33 cellular contexts compared by ENCODE assay signal in the genomic region with DNA sequence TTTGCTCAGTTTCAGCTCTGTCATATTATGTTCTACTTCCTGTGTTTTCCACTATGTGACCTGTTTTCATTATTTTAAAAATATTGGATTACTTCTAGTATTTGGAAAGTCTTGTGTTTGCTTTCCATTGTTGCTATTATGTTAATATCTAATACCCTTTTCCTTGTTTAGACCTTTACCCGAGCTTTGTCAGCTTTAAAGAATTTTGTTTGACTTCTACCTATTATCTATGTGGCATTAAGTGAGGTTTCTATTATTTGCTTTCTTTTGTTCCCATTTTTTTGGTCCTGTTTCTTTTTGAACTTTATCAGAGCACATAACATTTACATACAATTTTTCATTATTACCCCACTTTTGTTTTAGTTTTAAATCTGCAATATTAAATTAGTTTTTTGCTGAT.
"Had no signal": no experiment of that assay in that cellular context is flagged by ENCODE, and none has a peak within 500 bp of the region (broad histone marks: within the 10 kb centered on the region; RNA-seq: fewer than 3 reads in every experiment).

No MANE protein-coding gene starts in this region.

- H3K4me1 Mint-ChIP-seq: naive B cell; naive thymus-derived CD8-positive, alpha-beta T cell; nephron progenitor cell; neural crest cell; stimulated activated memory B cell treated with anti-CD40 and anti-IgM and Interleukin-4, amounts not matched to agents 10 μg/mL and 1 μg/mL and 100 μg/mL, for 72 hours; stimulated activated naive CD8-positive, alpha-beta T cell treated with anti-CD3 and anti-CD28 coated beads, Interleukin-15, amount 100 ng/mL, for 72 hours had no signal

- H3K27ac Mint-ChIP-seq: naive B cell; naive thymus-derived CD8-positive, alpha-beta T cell; natural killer cell treated with Interleukin-12 subunit alpha and Interleukin-12 subunit beta and Interleukin-15 and Interleukin-18, amount 100 ng/mL, for 72 hours; nephron progenitor cell; progenitor cell of endocrine pancreas; stimulated activated memory B cell treated with anti-CD40 and anti-IgM and Interleukin-4, amounts not matched to agents 10 μg/mL and 1 μg/mL and 100 μg/mL, for 72 hours; type B pancreatic cell had no signal

- H3K9me3 Mint-ChIP-seq: natural killer cell treated with Interleukin-12 subunit alpha and Interleukin-12 subunit beta and Interleukin-15 and Interleukin-18, amount 100 ng/mL, for 72 hours; nephron progenitor cell; stimulated activated naive CD8-positive, alpha-beta T cell treated with anti-CD3 and anti-CD28 coated beads, Interleukin-15, amount 100 ng/mL, for 72 hours had no signal

- H3K4me3 Mint-ChIP-seq: naive B cell; naive thymus-derived CD8-positive, alpha-beta T cell; natural killer cell treated with Interleukin-12 subunit alpha and Interleukin-12 subunit beta and Interleukin-15 and Interleukin-18, amount 100 ng/mL, for 72 hours; nephron progenitor cell; neural crest cell; stimulated activated memory B cell treated with anti-CD40 and anti-IgM and Interleukin-4, amounts not matched to agents 10 μg/mL and 1 μg/mL and 100 μg/mL, for 72 hours; stimulated activated naive CD8-positive, alpha-beta T cell treated with anti-CD3 and anti-CD28 coated beads, Interleukin-15, amount 100 ng/mL, for 72 hours; type B pancreatic cell had no signal

- H3K36me3 ChIP-seq: neutrophil, ovary, spleen, suprapubic skin, tibial artery, transverse colon, upper lobe of right lung, uterus had no signal

- H3K27me3 ChIP-seq: neutrophil, ovary, spleen, suprapubic skin, testis, tibial artery, transverse colon, upper lobe of right lung, uterus had no signal

- H3K27ac ChIP-seq: neutrophil, ovary, parathyroid adenoma, psoas muscle, skin epidermis, spleen, suprapubic skin, testis, tibial artery, transverse colon, upper lobe of right lung, uterus had no signal

- H3K27me3 Mint-ChIP-seq: naive B cell; naive thymus-derived CD8-positive, alpha-beta T cell; natural killer cell treated with Interleukin-12 subunit alpha and Interleukin-12 subunit beta and Interleukin-15 and Interleukin-18, amount 100 ng/mL, for 72 hours; progenitor cell of endocrine pancreas; stimulated activated memory B cell treated with anti-CD40 and anti-IgM and Interleukin-4, amounts not matched to agents 10 μg/mL and 1 μg/mL and 100 μg/mL, for 72 hours; stimulated activated naive CD8-positive, alpha-beta T cell treated with anti-CD3 and anti-CD28 coated beads, Interleukin-15, amount 100 ng/mL, for 72 hours; type B pancreatic cell had no signal

- H3K4me1 ChIP-seq: parathyroid adenoma, psoas muscle, spleen, suprapubic skin, testis, tibial artery, transverse colon, upper lobe of right lung, uterus had no signal

- DNase-seq: naive B cell; naive thymus-derived CD8-positive, alpha-beta T cell; nephron progenitor cell; nucleus accumbens; ovary; posterior cingulate gyrus; psoas muscle; right cardiac atrium; spleen; stimulated activated CD4-positive, alpha-beta T cell treated with anti-CD3 and anti-CD28 coated beads, Interleukin-12 subunit alpha, Interleukin-12 subunit beta, amount 100 ng/mL, for 4 hours; stimulated activated CD4-positive, alpha-beta T cell treated with anti-CD3 and anti-CD28 coated beads, Interleukin-1b, Interleukin-23, amount 100 ng/mL, for 48 hours; stimulated activated CD4-positive, alpha-beta T cell treated with anti-CD3 and anti-CD28 coated beads, Interleukin-4, amount 100 ng/mL, for 1 hour; stimulated activated CD4-positive, alpha-beta T cell treated with anti-CD3 and anti-CD28 coated beads, Interleukin-4, amount 100 ng/mL, for 4 hours; stimulated activated CD8-positive, alpha-beta memory T cell treated with anti-CD3 and anti-CD28 coated beads, Interleukin-4, amount 100 ng/mL, for 48 hours; stimulated activated naive CD4-positive, alpha-beta T cell; stimulated activated naive CD8-positive, alpha-beta T cell treated with anti-CD3 and anti-CD28 coated beads, Interleukin-15, amount 100 ng/mL, for 72 hours; stimulated activated naive CD8-positive, alpha-beta T cell treated with anti-CD3 and anti-CD28 coated beads, Interleukin-15, Interleukin-2, amounts not matched to agents 100 U/mL and 50 U/mL, for 24 hours; substantia nigra; testis; tibial artery; transverse colon; upper lobe of right lung; uterus had no signal

- ATAC-seq: naive thymus-derived CD8-positive, alpha-beta T cell; natural killer cell treated with Interleukin-12 subunit alpha and Interleukin-12 subunit beta and Interleukin-15 and Interleukin-18, amount 100 ng/mL, for 72 hours; psoas muscle; right cardiac atrium; sciatic nerve; stimulated activated memory B cell treated with anti-CD40 and anti-IgM and Interleukin-4, amounts not matched to agents 10 μg/mL and 1 μg/mL and 100 μg/mL, for 72 hours; stimulated activated naive CD8-positive, alpha-beta T cell treated with anti-CD3 and anti-CD28 coated beads, Interleukin-15, amount 100 ng/mL, for 72 hours; stimulated activated naive CD8-positive, alpha-beta T cell treated with anti-CD3 and anti-CD28 coated beads, Interleukin-15, Interleukin-2, amounts not matched to agents 100 U/mL and 50 U/mL, for 24 hours; upper lobe of right lung had no signal

- H3K36me3 Mint-ChIP-seq: naive B cell; naive thymus-derived CD8-positive, alpha-beta T cell; natural killer cell treated with Interleukin-12 subunit alpha and Interleukin-12 subunit beta and Interleukin-15 and Interleukin-18, amount 100 ng/mL, for 72 hours; stimulated activated memory B cell treated with anti-CD40 and anti-IgM and Interleukin-4, amounts not matched to agents 10 μg/mL and 1 μg/mL and 100 μg/mL, for 72 hours; type B pancreatic cell had no signal

- H3K9me3 ChIP-seq: neutrophil, ovary, psoas muscle, suprapubic skin, testis, transverse colon, upper lobe of right lung, uterus had no signal

- H3K4me3 ChIP-seq: ovary, psoas muscle, skin epidermis, spleen, suprapubic skin, testis, tibial artery, transverse colon, upper lobe of right lung, uterus had no signal
